ENCODE assay signal across 16 cellular contexts in genomic region chr10:13338337-13339128, GRCh38. TPM values are rescaled to one million over a fixed set of nuclear protein-coding genes. Genes with fewer than 3 reads are reported as not detected.
DNase-seq lines count a peak whose midpoint lies in the region; TF ChIP-seq lines count a peak whose summit lies in the region.
"Had no signal": no experiment of that assay in that cellular context is flagged by ENCODE, and none has a peak within 500 bp of the region (broad histone marks: within the 10 kb centered on the region; RNA-seq: fewer than 3 reads in every experiment).

No MANE protein-coding gene starts in this region.

- no peak overlapping the region for H3K27ac Mint-ChIP-seq in activated T-helper 1 cell treated with anti-CD3 and anti-CD28 coated beads, Interleukin-12 subunit alpha, Interleukin-12 subunit beta, Interleukin-2, Interleukin-4 antibody, amounts not matched to agents 30 ng/mL and 10 ng/mL and 1 ng/mL, durations not matched to agents 14 hours and 24 hours and 36 hours
- H3K27ac Mint-ChIP-seq in osteocyte (ENCODE audit: unreplicated experiment) = peak overlapping the region; percentile 31

- H3K27me3 ChIP-seq in testis = no peaks in the 10 kb centered on the region
- no peaks in the 10 kb centered on the region for H3K27me3 ChIP-seq in SJCRH30

- peaks cover 35% of the 10 kb centered on the region for H3K4me1 Mint-ChIP-seq in activated T-helper 1 cell treated with anti-CD3 and anti-CD28 coated beads, Interleukin-12 subunit alpha, Interleukin-12 subunit beta, Interleukin-2, Interleukin-4 antibody, amounts not matched to agents 30 ng/mL and 10 ng/mL and 1 ng/mL, durations not matched to agents 14 hours and 24 hours and 36 hours (ENCODE audit: low read depth)
- peaks cover 23% of the 10 kb centered on the region for H3K4me1 Mint-ChIP-seq in osteocyte (ENCODE audit: unreplicated experiment)

- TF ChIP-seq POLR2A in testis (IDR thresholded peaks at IDR 0.05) = no peak

- H3K4me3 Mint-ChIP-seq in activated T-helper 1 cell treated with anti-CD3 and anti-CD28 coated beads, Interleukin-12 subunit alpha, Interleukin-12 subunit beta, Interleukin-2, Interleukin-4 antibody, amounts not matched to agents 30 ng/mL and 10 ng/mL and 1 ng/mL, durations not matched to agents 14 hours and 24 hours and 36 hours = peak overlapping the region; percentile 24
- peak overlapping the region; percentile 26 for H3K4me3 Mint-ChIP-seq in osteocyte (ENCODE audit: unreplicated experiment)

- no peak for TF ChIP-seq CTCF in fibroblast of villous mesenchyme (IDR thresholded peaks at IDR 0.05; ENCODE audit: insufficient read depth, low read depth, low read length)
- TF ChIP-seq CTCF in osteocyte (IDR thresholded peaks at IDR 0.05) = no peak
- TF ChIP-seq CTCF in testis (IDR thresholded peaks at IDR 0.05) = no peak
- TF ChIP-seq CTCF in GM13976 (IDR thresholded peaks at IDR 0.05; ENCODE audit: borderline replicate concordance, control extremely low read depth, extremely low read depth, insufficient read depth, missing control alignments) = no peak

- H3K4me3 ChIP-seq in fibroblast of villous mesenchyme (ENCODE audit: low read depth, low read length) = no peak overlapping the region
- no peak overlapping the region for H3K4me3 ChIP-seq in testis
- H3K4me3 ChIP-seq in SJCRH30 = no peak overlapping the region
- H3K4me3 ChIP-seq: lung had no signal

- H3K9me3 ChIP-seq in testis (no peaks in the 10 kb centered on the region), SJCRH30 (replicated peaks) (no peaks in the 10 kb centered on the region)

- no peaks in the 10 kb centered on the region for H3K36me3 ChIP-seq in testis (ENCODE audit: low read depth, missing control alignments)
- H3K36me3 ChIP-seq in SJCRH30 = peaks cover 48% of the 10 kb centered on the region

- H3K27me3 Mint-ChIP-seq in activated T-helper 1 cell treated with anti-CD3 and anti-CD28 coated beads, Interleukin-12 subunit alpha, Interleukin-12 subunit beta, Interleukin-2, Interleukin-4 antibody, amounts not matched to agents 30 ng/mL and 10 ng/mL and 1 ng/mL, durations not matched to agents 14 hours and 24 hours and 36 hours (ENCODE audit: insufficient read depth) = no peaks in the 10 kb centered on the region
- no peaks in the 10 kb centered on the region for H3K27me3 Mint-ChIP-seq in osteocyte (ENCODE audit: unreplicated experiment)

- H3K27ac ChIP-seq in testis (no peak overlapping the region), SJCRH30 (no peak overlapping the region)
- H3K27ac ChIP-seq: C4-2B had no signal

- in situ Hi-C loops in GM13976 (cut with MboI; ENCODE audit: low sequenced_read_pairs, unreplicated experiment) = no loop called here

- no peaks in the 10 kb centered on the region for H3K9me3 Mint-ChIP-seq in activated T-helper 1 cell treated with anti-CD3 and anti-CD28 coated beads, Interleukin-12 subunit alpha, Interleukin-12 subunit beta, Interleukin-2, Interleukin-4 antibody, amounts not matched to agents 30 ng/mL and 10 ng/mL and 1 ng/mL, durations not matched to agents 14 hours and 24 hours and 36 hours
- no peaks in the 10 kb centered on the region for H3K9me3 Mint-ChIP-seq in osteocyte (ENCODE audit: unreplicated experiment)

- intact Hi-C loops in activated T-helper 1 cell treated with anti-CD3 and anti-CD28 coated beads, Interleukin-12 subunit alpha, Interleukin-12 subunit beta, Interleukin-2, Interleukin-4 antibody, amounts not matched to agents 30 ng/mL and 10 ng/mL and 1 ng/mL, durations not matched to agents 14 hours and 24 hours and 36 hours (cut with micrococcal nuclease) = no loop called here
- intact Hi-C loops in testis (cut with DNase I; ENCODE audit: low total_unique reads) = no loop called here

- H3K36me3 Mint-ChIP-seq in activated T-helper 1 cell treated with anti-CD3 and anti-CD28 coated beads, Interleukin-12 subunit alpha, Interleukin-12 subunit beta, Interleukin-2, Interleukin-4 antibody, amounts not matched to agents 30 ng/mL and 10 ng/mL and 1 ng/mL, durations not matched to agents 14 hours and 24 hours and 36 hours (ENCODE audit: low read depth) = peaks cover 28% of the 10 kb centered on the region
- H3K36me3 Mint-ChIP-seq in osteocyte (ENCODE audit: unreplicated experiment) = peaks cover 23% of the 10 kb centered on the region

- H3K4me1 ChIP-seq in testis (no peaks in the 10 kb centered on the region), SJCRH30 (peaks cover 6% of the 10 kb centered on the region; the same call in 1 of the 2 replicates)

- DNase-seq in EH (ENCODE audit: low read depth) (peak; percentile 82), fibroblast of villous mesenchyme (ENCODE audit: low read depth) (peak; percentile 15), osteocyte (ENCODE audit: extremely low spot score, unreplicated experiment) (no peak), HuH-7.5 (ENCODE audit: low spot score) (no peak), testis (no peak), GM13976 (ENCODE audit: low spot score) (no peak), SJCRH30 (no peak)
- DNase-seq in activated T-helper 1 cell treated with anti-CD3 and anti-CD28 coated beads, Interleukin-12 subunit alpha, Interleukin-12 subunit beta, Interleukin-2, Interleukin-4 antibody, amounts not matched to agents 30 ng/mL and 10 ng/mL and 1 ng/mL, durations not matched to agents 14 hours and 24 hours and 36 hours (ENCODE audit: low spot score) = no peak
- DNase-seq: effector CD8-positive, alpha-beta T cell; hippocampal formation; KG1; NCI-H187; NCI-H82; stimulated activated CD4-positive, alpha-beta T cell treated with anti-CD3 and anti-CD28 coated beads, Interleukin-2, amount 100 ng/mL, for 24 hours had no signal

- 63 to 79% methylated on average over 11 of the region's 11 CpGs for WGBS in testis, 2 donors

RNA-seq across cellular contexts. Expression of gene SEPHS1, which starts 9.6 kb away (rescaled TPM):
- total RNA-seq in activated T-helper 1 cell treated with anti-CD3 and anti-CD28 coated beads, Interleukin-12 subunit alpha, Interleukin-12 subunit beta, Interleukin-2, Interleukin-4 antibody, amounts not matched to agents 30 ng/mL and 10 ng/mL and 1 ng/mL, durations not matched to agents 14 hours and 24 hours and 36 hours = 54.4 and 56.7 TPM in 2 replicates
- 18.1 and 26.1 TPM in 2 replicates for total RNA-seq in fibroblast of villous mesenchyme
- total RNA-seq in osteocyte = 67.5 and 72.1 TPM in 2 replicates
- 10 to 100 TPM; 31.1 to 41.7 TPM for total RNA-seq in testis
- 48.3 TPM for polyA plus RNA-seq in testis (ENCODE audit: insufficient read depth, low read depth, low replicate concordance)
- total RNA-seq in SJCRH30 (2014; rRNA removed; shearing (Covaris generic)) = 106 and 109 TPM in 2 replicates

RNA-seq across cellular contexts. Expression of gene PHYH, which starts 38.7 kb away (rescaled TPM):
- 9.7 and 11.1 TPM in 2 replicates for total RNA-seq in activated T-helper 1 cell treated with anti-CD3 and anti-CD28 coated beads, Interleukin-12 subunit alpha, Interleukin-12 subunit beta, Interleukin-2, Interleukin-4 antibody, amounts not matched to agents 30 ng/mL and 10 ng/mL and 1 ng/mL, durations not matched to agents 14 hours and 24 hours and 36 hours
- total RNA-seq in fibroblast of villous mesenchyme (14.5 and 16.0 TPM in 2 replicates), osteocyte (21.6 and 22.1 TPM in 2 replicates), testis (10 to 100 TPM; 27.2 to 33.1 TPM)
- 31.1 TPM for polyA plus RNA-seq in testis (ENCODE audit: insufficient read depth, low read depth, low replicate concordance)
- 12.8 and 14.1 TPM in 2 replicates for total RNA-seq in SJCRH30 (2014; rRNA removed; shearing (Covaris generic))

Comparison
In these comparisons a context has a peak if more than half of its experiments do, and no peak if none do; other contexts are left out.
1. DNase-seq: peak in EH (single experiment) and fibroblast of villous mesenchyme (single experiment); none in activated T-helper 1 cell treated with anti-CD3 and anti-CD28 coated beads, Interleukin-12 subunit alpha, Interleukin-12 subunit beta, Interleukin-2, Interleukin-4 antibody, amounts not matched to agents 30 ng/mL and 10 ng/mL and 1 ng/mL, durations not matched to agents 14 hours and 24 hours and 36 hours (single experiment), osteocyte (single experiment), HuH-7.5 (single experiment), testis (single experiment), GM13976 (single experiment) and SJCRH30 (0 of 2).